Comparison of ENCODE assay signal across 9 cellular contexts in genomic region chr1:221994274-221994698, GRCh38.
A peak's percentile ranks its signal among the peaks of the same experiment; 100 is the strongest.
DNase-seq lines count a peak whose midpoint lies in the region; ATAC-seq lines count a peak whose summit lies in the region.
"Had no signal": no experiment of that assay in that cellular context is flagged by ENCODE, and none has a peak within 500 bp of the region (broad histone marks: within the 10 kb centered on the region; RNA-seq: fewer than 3 reads in every experiment).

No MANE protein-coding gene starts in this region.

- H3K4me3 Mint-ChIP-seq in activated CD4-positive, alpha-beta T cell treated with anti-CD3 and anti-CD28 coated beads, Interleukin-2, amount 10 ng/mL, durations not matched to agents 7 days and 5 days: no peak overlapping the region
- peak overlapping the region in 1 of 2 donors; percentile 54 for H3K4me3 Mint-ChIP-seq in stimulated activated naive CD8-positive, alpha-beta T cell treated with anti-CD3 and anti-CD28 coated beads, Interleukin-15, amount 100 ng/mL, for 72 hours

- DNase-seq in activated CD4-positive, alpha-beta T cell treated with anti-CD3 and anti-CD28 coated beads, Interleukin-2, amount 50 U/mL, for 24 hours (ENCODE audit: low read depth in 1 of 2, low spot score in 1 of 2): peak; percentile 12 to 14
- no peak for DNase-seq in activated CD4-positive, alpha-beta T cell treated with anti-CD3 and anti-CD28 coated beads, Interleukin-2, amount 10 ng/mL, durations not matched to agents 7 days and 5 days
- DNase-seq in adipocyte (ENCODE audit: low read depth): peak; percentile 15
- DNase-seq in stimulated activated naive CD8-positive, alpha-beta T cell treated with anti-CD3 and anti-CD28 coated beads, Interleukin-15, amount 100 ng/mL, for 72 hours: peak; percentile 17 to 38
- DNase-seq in OCI-M2 (lab: John Stamatoyannopoulos, UW; ENCODE audit: unreplicated experiment): no peak
- DNase-seq in kidney glomerular epithelial cell (lab: John Stamatoyannopoulos, UW): no peak
- DNase-seq in T-helper 9 cell: no peak
- DNase-seq: NCI-H748 treated with DMSO at 0.1 percent for 48 hours had no signal

- peak overlapping the region; percentile 74 for H3K9ac ChIP-seq in adipocyte (ENCODE audit: low read length)

- peaks cover 66% of the 10 kb centered on the region for H3K4me1 ChIP-seq in adipocyte (ENCODE audit: control insufficient read depth, insufficient read depth, low read length)

- POLR2A ChIA-PET in activated CD4-positive, alpha-beta T cell treated with anti-CD3 and anti-CD28 coated beads, Interleukin-2, amount 10 ng/mL, durations not matched to agents 7 days and 5 days (lab: Charles Lee): no interaction called here

- H3K27me3 ChIP-seq in adipocyte (replicated peaks; ENCODE audit: control insufficient read depth, insufficient read depth, low read length): no peaks in the 10 kb centered on the region

- H3K27me3 Mint-ChIP-seq in activated CD4-positive, alpha-beta T cell treated with anti-CD3 and anti-CD28 coated beads, Interleukin-2, amount 10 ng/mL, durations not matched to agents 7 days and 5 days: no peaks in the 10 kb centered on the region
- H3K27me3 Mint-ChIP-seq in stimulated activated naive CD8-positive, alpha-beta T cell treated with anti-CD3 and anti-CD28 coated beads, Interleukin-15, amount 100 ng/mL, for 72 hours: peaks cover 13% of the 10 kb centered on the region

- H3K9me3 Mint-ChIP-seq in activated CD4-positive, alpha-beta T cell treated with anti-CD3 and anti-CD28 coated beads, Interleukin-2, amount 10 ng/mL, durations not matched to agents 7 days and 5 days: no peaks in the 10 kb centered on the region
- peaks cover 4 to 7% of the 10 kb centered on the region in 2 donors for H3K9me3 Mint-ChIP-seq in stimulated activated naive CD8-positive, alpha-beta T cell treated with anti-CD3 and anti-CD28 coated beads, Interleukin-15, amount 100 ng/mL, for 72 hours

- peak; percentile 72 for ATAC-seq in HG03280 (IDR thresholded peaks at IDR 0.05; ENCODE audit: unreplicated experiment)
- ATAC-seq in stimulated activated naive CD8-positive, alpha-beta T cell treated with anti-CD3 and anti-CD28 coated beads, Interleukin-15, amount 100 ng/mL, for 72 hours: peak; percentile 86

- peaks cover 16% of the 10 kb centered on the region for H3K4me1 Mint-ChIP-seq in activated CD4-positive, alpha-beta T cell treated with anti-CD3 and anti-CD28 coated beads, Interleukin-2, amount 10 ng/mL, durations not matched to agents 7 days and 5 days
- H3K4me1 Mint-ChIP-seq in stimulated activated naive CD8-positive, alpha-beta T cell treated with anti-CD3 and anti-CD28 coated beads, Interleukin-15, amount 100 ng/mL, for 72 hours: peaks cover 36% of the 10 kb centered on the region

- H3K4me3 ChIP-seq in adipocyte (ENCODE audit: low read length): no peak overlapping the region

- H3K9me3 ChIP-seq in adipocyte (ENCODE audit: control insufficient read depth, low read length): no peaks in the 10 kb centered on the region

- CTCF ChIA-PET in activated CD4-positive, alpha-beta T cell treated with anti-CD3 and anti-CD28 coated beads, Interleukin-2, amount 10 ng/mL, durations not matched to agents 7 days and 5 days (lab: Charles Lee): interaction anchor here (1.2 to 1.8 kb wide), 2 partner anchors 10 to 13 kb away, joined by 3 to 6 read pairs; no protein-coding TSS in a partner anchor

- H3K36me3 ChIP-seq in adipocyte (ENCODE audit: control insufficient read depth, insufficient read depth, low read length, severe bottlenecking): no peaks in the 10 kb centered on the region

- H3K27ac Mint-ChIP-seq in activated CD4-positive, alpha-beta T cell treated with anti-CD3 and anti-CD28 coated beads, Interleukin-2, amount 10 ng/mL, durations not matched to agents 7 days and 5 days: no peak overlapping the region
- H3K27ac Mint-ChIP-seq in stimulated activated naive CD8-positive, alpha-beta T cell treated with anti-CD3 and anti-CD28 coated beads, Interleukin-15, amount 100 ng/mL, for 72 hours: peak overlapping the region; percentile 4 to 11

- no peaks in the 10 kb centered on the region for H3K36me3 Mint-ChIP-seq in activated CD4-positive, alpha-beta T cell treated with anti-CD3 and anti-CD28 coated beads, Interleukin-2, amount 10 ng/mL, durations not matched to agents 7 days and 5 days (ENCODE audit: low read depth)

Comparison
In these comparisons a context has a peak if more than half of its experiments do, and no peak if none do; other contexts are left out.
1. DNase-seq: peak in activated CD4-positive, alpha-beta T cell treated with anti-CD3 and anti-CD28 coated beads, Interleukin-2, amount 50 U/mL, for 24 hours (2 of 2), adipocyte (single experiment) and stimulated activated naive CD8-positive, alpha-beta T cell treated with anti-CD3 and anti-CD28 coated beads, Interleukin-15, amount 100 ng/mL, for 72 hours (2 of 2); none in activated CD4-positive, alpha-beta T cell treated with anti-CD3 and anti-CD28 coated beads, Interleukin-2, amount 10 ng/mL, durations not matched to agents 7 days and 5 days (single experiment), OCI-M2 (single experiment), kidney glomerular epithelial cell (single experiment) and T-helper 9 cell (single experiment).